In the genomic region with DNA sequence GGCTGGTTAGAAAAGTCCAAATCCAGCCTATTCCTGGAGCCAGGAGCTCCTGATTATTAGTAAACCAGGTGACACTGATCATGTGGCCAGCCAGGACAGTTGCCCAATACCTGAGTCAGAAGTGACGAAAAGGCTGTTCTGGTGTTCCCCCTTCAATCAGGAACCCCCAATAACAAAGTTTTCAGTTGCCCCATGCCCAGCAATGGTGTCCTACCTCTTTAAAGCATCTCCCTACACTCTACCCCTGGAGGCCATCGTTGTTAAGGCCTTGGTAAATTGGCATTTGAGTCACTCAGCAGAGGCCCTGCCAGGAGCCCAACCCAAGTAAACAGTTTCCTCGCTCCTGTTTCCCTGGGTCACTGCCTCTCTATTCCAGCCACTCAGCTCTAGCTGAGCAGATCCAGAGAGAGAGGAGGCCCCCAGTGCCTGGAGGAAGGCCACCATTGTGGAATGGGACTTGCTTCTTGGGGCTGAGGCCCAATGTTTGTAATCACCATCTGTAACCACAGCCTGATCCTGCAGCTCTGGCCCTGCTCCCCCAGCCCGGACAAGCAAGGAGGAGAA, we compare ENCODE assay signal across 6 cellular contexts. TPM values are rescaled to one million over a fixed set of nuclear protein-coding genes. Genes with fewer than 3 reads are reported as not detected.
A peak's percentile ranks its signal among the peaks of the same experiment; 100 is the strongest.
DNase-seq lines count a peak whose midpoint lies in the region; ATAC-seq and TF ChIP-seq lines count a peak whose summit lies in the region.

No MANE protein-coding gene starts in this region.

- TF ChIP-seq POLR2A in prostate gland (IDR thresholded peaks at IDR 0.05): no peak

- ATAC-seq in GM21619 (IDR thresholded peaks at IDR 0.05; ENCODE audit: unreplicated experiment) (no peak), HG02973 (IDR thresholded peaks at IDR 0.05; ENCODE audit: unreplicated experiment) (no peak)

- H3K27ac ChIP-seq in dorsolateral prefrontal cortex (peak overlapping the region; percentile 44 to 96 (median 89)), prostate gland (peak overlapping the region; percentile 68 to 75)

- H3K27me3 ChIP-seq in dorsolateral prefrontal cortex (no peaks in the 10 kb centered on the region), prostate gland (replicated peaks; ENCODE audit: insufficient read depth) (no peaks in the 10 kb centered on the region)

- TF ChIP-seq CTCF in dorsolateral prefrontal cortex (IDR thresholded peaks at IDR 0.05 in 54 of 56, conservative IDR thresholded peaks at IDR 0.05 in 2 of 56; ENCODE audit: low read depth in 1 of 56, partially characterized antibody in 56 of 56) (no peak), prostate gland (IDR thresholded peaks at IDR 0.05) (peak in 1 of 4 experiments; percentile 21)

- peaks cover 11% of the 10 kb centered on the region for H3K4me1 ChIP-seq in prostate gland (replicated peaks)

- peaks cover 17 to 24% of the 10 kb centered on the region in 2 donors for H3K36me3 ChIP-seq in prostate gland

- peak; percentile 45 for DNase-seq in HuH-7 (ENCODE audit: low spot score)
- DNase-seq in dorsolateral prefrontal cortex: no peak
- DNase-seq in prostate gland (ENCODE audit: low spot score): peak; percentile 55
- DNase-seq in NCI-H2227 treated with DMSO at 0.1 percent for 48 hours (lab: John Stamatoyannopoulos, UW): no peak

- intact Hi-C loops in dorsolateral prefrontal cortex (cut with DNase I) (no loop called here), prostate gland (cut with DNase I) (no loop called here)

- no peaks in the 10 kb centered on the region for H3K9me3 ChIP-seq in prostate gland

- 4% methylated on average over 4 of the region's 4 CpGs for WGBS in prostate gland

- peak overlapping the region in 1 of 59 donors; percentile 5 for H3K4me3 ChIP-seq in dorsolateral prefrontal cortex
- H3K4me3 ChIP-seq in prostate gland: no peak overlapping the region

RNA-seq across cellular contexts. Expression of gene ARHGAP1, which starts 25.0 kb away (rescaled TPM):
- total RNA-seq in dorsolateral prefrontal cortex: 100 to 1,000 TPM in 13 of 120 experiments, 10 to 100 TPM in 107; 52.6 to 143 (median 80.0) TPM
- total RNA-seq in prostate gland: 10 to 100 TPM; 73.2 to 94.5 TPM

RNA-seq across cellular contexts. Expression of gene ZNF408, which starts 25.5 kb away (rescaled TPM):
- total RNA-seq in dorsolateral prefrontal cortex (10 to 100 TPM in 20 of 120 experiments, 1 to 10 TPM in 100; 4.8 to 15.1 (median 8.4) TPM), prostate gland (10 to 100 TPM in 1 of 2 donors, 1 to 10 TPM in 1; 9.9 to 17.8 TPM)

RNA-seq across cellular contexts. Expression of gene F2, which starts 43.6 kb away (rescaled TPM):
- total RNA-seq in dorsolateral prefrontal cortex (1 to 10 TPM in 10 of 120 experiments, under 1 TPM in 35, not detected in 75; 0.14 to 1.5 (median 0.67) TPM), prostate gland (1 to 10 TPM in 1 of 2 donors, not detected in 1; 1.8 TPM)

RNA-seq across cellular contexts. Expression of gene ATG13, which starts 58.0 kb away (rescaled TPM):
- 100 to 1,000 TPM; 107 to 201 (median 150) TPM for total RNA-seq in dorsolateral prefrontal cortex
- total RNA-seq in prostate gland: 100 to 1,000 TPM in 1 of 2 donors, 10 to 100 TPM in 1; 54.3 to 172 TPM

RNA-seq across cellular contexts. Expression of gene HARBI1, which starts 58.3 kb away (rescaled TPM):
- total RNA-seq in dorsolateral prefrontal cortex: 10 to 100 TPM in 23 of 120 experiments, 1 to 10 TPM in 97; 4.5 to 29.2 (median 8.0) TPM
- total RNA-seq in prostate gland: 1 to 10 TPM; 3.1 to 4.1 TPM

Comparison
In these comparisons a context has a peak if more than half of its experiments do, and no peak if none do; other contexts are left out.
1. DNase-seq: peak in HuH-7 (single experiment) and prostate gland (single experiment); none in dorsolateral prefrontal cortex (0 of 10) and NCI-H2227 treated with DMSO at 0.1 percent for 48 hours (single experiment).